In the genomic region with DNA sequence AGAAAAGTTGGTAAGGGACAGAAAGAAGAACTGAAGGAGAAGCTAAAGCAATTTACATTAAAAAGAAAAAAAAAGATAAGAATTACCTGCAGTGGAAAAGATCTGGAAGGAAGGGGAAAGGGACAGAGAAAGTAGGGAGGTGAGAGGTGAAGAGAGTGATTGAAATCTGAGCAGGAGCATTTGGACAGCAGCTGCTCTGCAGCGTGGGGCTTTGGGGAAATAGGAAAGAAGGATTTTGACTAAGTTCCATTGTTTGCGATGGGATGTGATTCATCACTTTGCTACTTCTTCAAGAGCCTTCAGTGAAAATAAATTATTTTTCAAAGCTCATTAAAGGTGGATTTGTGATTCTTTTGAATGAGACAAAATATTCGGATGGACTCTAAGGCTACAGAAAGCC, we compare ENCODE assay signal across 20 cellular contexts. TPM values are rescaled to one million over a fixed set of nuclear protein-coding genes. Genes with fewer than 3 reads are reported as not detected.
DNase-seq lines count a peak whose midpoint lies in the region; ATAC-seq and TF ChIP-seq lines count a peak whose summit lies in the region.
"Had no signal": no experiment of that assay in that cellular context is flagged by ENCODE, and none has a peak within 500 bp of the region (broad histone marks: within the 10 kb centered on the region; RNA-seq: fewer than 3 reads in every experiment).

No MANE protein-coding gene starts in this region.

- DNase-seq in AG10803 (ENCODE audit: low read depth) = peak; percentile 20
- DNase-seq in cardiac fibroblast (ENCODE audit: low read depth in 2 of 2) = peak; percentile 37 to 74
- peak; percentile 29 for DNase-seq in iPS-NIHi11 (ENCODE audit: low spot score)
- DNase-seq in activated CD8-positive, alpha-beta memory T cell treated with anti-CD3 and anti-CD28 coated beads for 24 hours = no peak
- DNase-seq in NCI-H1048 (lab: John Stamatoyannopoulos, UW) = no peak
- DNase-seq: activated CD4-positive, alpha-beta memory T cell treated with anti-CD3 and anti-CD28 coated beads, Interleukin-2, amount 10 ng/mL, durations not matched to agents 7 days and 5 days; adrenal gland; colonic mucosa; NCI-H1417 treated with DMSO at 0.1 percent for 48 hours; ovary; stimulated activated naive CD4-positive, alpha-beta T cell; SW 1271; upper lobe of left lung had no signal

- TF ChIP-seq CTCF in AG10803 (conservative IDR thresholded peaks at IDR 0.05; ENCODE audit: low read length) (no peak), cardiac fibroblast (IDR thresholded peaks at IDR 0.05; ENCODE audit: low read depth, low read length) (no peak)

- no peak for TF ChIP-seq RAD21 in Ishikawa (IDR thresholded peaks at IDR 0.05; ENCODE audit: low read depth)

- H3K4me3 ChIP-seq in AG10803 (ENCODE audit: low read length) = no peak overlapping the region
- H3K4me3 ChIP-seq in cardiac fibroblast (replicated peaks in 1 of 2; ENCODE audit: low read depth in 2 of 2, low read length in 2 of 2) = no peak overlapping the region
- H3K4me3 ChIP-seq: adrenal gland, colonic mucosa, ovary, smooth muscle cell, upper lobe of left lung had no signal

- no peak for TF ChIP-seq EP300 in Ishikawa (IDR thresholded peaks at IDR 0.05; ENCODE audit: borderline replicate concordance)

- ATAC-seq in esophagus mucosa = no peak
- ATAC-seq in HG02678 (IDR thresholded peaks at IDR 0.05; ENCODE audit: unreplicated experiment) = no peak
- ATAC-seq: left lobe of liver had no signal

TF ChIP-seq in Ishikawa, 13 proteins besides CTCF, POLR2A, EP300 and RAD21:
- TF ChIP-seq, protein P1, sequence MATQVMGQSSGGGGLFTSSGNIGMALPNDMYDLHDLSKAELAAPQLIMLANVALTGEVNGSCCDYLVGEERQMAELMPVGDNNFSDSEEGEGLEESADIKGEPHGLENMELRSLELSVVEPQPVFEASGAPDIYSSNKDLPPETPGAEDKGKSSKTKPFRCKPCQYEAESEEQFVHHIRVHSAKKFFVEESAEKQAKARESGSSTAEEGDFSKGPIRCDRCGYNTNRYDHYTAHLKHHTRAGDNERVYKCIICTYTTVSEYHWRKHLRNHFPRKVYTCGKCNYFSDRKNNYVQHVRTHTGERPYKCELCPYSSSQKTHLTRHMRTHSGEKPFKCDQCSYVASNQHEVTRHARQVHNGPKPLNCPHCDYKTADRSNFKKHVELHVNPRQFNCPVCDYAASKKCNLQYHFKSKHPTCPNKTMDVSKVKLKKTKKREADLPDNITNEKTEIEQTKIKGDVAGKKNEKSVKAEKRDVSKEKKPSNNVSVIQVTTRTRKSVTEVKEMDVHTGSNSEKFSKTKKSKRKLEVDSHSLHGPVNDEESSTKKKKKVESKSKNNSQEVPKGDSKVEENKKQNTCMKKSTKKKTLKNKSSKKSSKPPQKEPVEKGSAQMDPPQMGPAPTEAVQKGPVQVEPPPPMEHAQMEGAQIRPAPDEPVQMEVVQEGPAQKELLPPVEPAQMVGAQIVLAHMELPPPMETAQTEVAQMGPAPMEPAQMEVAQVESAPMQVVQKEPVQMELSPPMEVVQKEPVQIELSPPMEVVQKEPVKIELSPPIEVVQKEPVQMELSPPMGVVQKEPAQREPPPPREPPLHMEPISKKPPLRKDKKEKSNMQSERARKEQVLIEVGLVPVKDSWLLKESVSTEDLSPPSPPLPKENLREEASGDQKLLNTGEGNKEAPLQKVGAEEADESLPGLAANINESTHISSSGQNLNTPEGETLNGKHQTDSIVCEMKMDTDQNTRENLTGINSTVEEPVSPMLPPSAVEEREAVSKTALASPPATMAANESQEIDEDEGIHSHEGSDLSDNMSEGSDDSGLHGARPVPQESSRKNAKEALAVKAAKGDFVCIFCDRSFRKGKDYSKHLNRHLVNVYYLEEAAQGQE (IDR thresholded peaks at IDR 0.05; ENCODE audit: low read depth) = peak; percentile 58
- no peak for TF ChIP-seq ZBTB7A (IDR thresholded peaks at IDR 0.05; ENCODE audit: low read depth)

RNA-seq across cellular contexts. Expression of a gene that starts 26.1 kb away (rescaled TPM):
- total RNA-seq in esophagus mucosa = 0.04 TPM
- total RNA-seq: activated T-helper 1 cell treated with anti-CD3 and anti-CD28 coated beads, Interleukin-12 subunit alpha, Interleukin-12 subunit beta, Interleukin-2, Interleukin-4 antibody, amounts not matched to agents 30 ng/mL and 10 ng/mL and 1 ng/mL, durations not matched to agents 14 hours and 24 hours and 36 hours; OCI-LY7 had no signal

RNA-seq across cellular contexts. Expression of a gene that starts 28.1 kb away (rescaled TPM):
- 34.8 TPM for total RNA-seq in esophagus mucosa

Comparison
In these comparisons a context has a peak if more than half of its experiments do, and no peak if none do; other contexts are left out.
1. DNase-seq: peak in AG10803 (single experiment), cardiac fibroblast (2 of 2) and iPS-NIHi11 (single experiment); none in activated CD8-positive, alpha-beta memory T cell treated with anti-CD3 and anti-CD28 coated beads for 24 hours (single experiment) and NCI-H1048 (single experiment).